In the genomic region with DNA sequence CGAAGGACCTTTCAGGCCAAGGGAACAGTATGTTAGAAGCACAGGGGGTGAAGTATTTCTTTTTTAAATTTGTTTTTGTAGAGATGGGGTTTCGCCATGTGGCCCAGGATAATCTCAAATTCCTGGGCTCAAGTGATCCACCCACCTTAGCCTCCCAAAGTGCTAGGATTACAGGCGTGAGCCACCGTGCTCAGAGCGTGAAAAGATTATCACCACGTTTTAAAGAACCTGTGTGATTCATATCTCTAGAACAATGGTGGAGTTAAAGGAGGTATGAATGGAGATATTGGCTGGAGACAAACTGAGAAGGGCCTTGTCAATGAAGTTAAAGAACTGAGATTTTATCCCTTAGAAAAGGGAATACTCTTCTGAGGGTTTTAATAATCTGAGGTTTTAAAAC, we compare ENCODE assay signal across 24 cellular contexts. TPM values are rescaled to one million over a fixed set of nuclear protein-coding genes. Genes with fewer than 3 reads are reported as not detected.
DNase-seq lines count a peak whose midpoint lies in the region; ATAC-seq and TF ChIP-seq lines count a peak whose summit lies in the region.
"Had no signal": no experiment of that assay in that cellular context is flagged by ENCODE, and none has a peak within 500 bp of the region (broad histone marks: within the 10 kb centered on the region; RNA-seq: fewer than 3 reads in every experiment).

No MANE protein-coding gene starts in this region.

- no peaks in the 10 kb centered on the region for H3K27me3 ChIP-seq in CD4-positive, CD25-positive, alpha-beta regulatory T cell (ENCODE audit: control insufficient read depth, insufficient read depth, low read length)
- H3K27me3 ChIP-seq in hepatocyte: no peaks in the 10 kb centered on the region
- H3K27me3 ChIP-seq: brain microvascular endothelial cell, esophagus squamous epithelium, tibial nerve had no signal

- H3K4me3 ChIP-seq in CD4-positive, CD25-positive, alpha-beta regulatory T cell (ENCODE audit: low read depth, low read length): no peak overlapping the region
- H3K4me3 ChIP-seq in hepatocyte: no peak overlapping the region
- H3K4me3 ChIP-seq: esophagus squamous epithelium, GM12878, tibial nerve had no signal

- DNase-seq in NCI-H82 (lab: John Stamatoyannopoulos, UW) (peak; percentile 37), NCI-H82 treated with DMSO at 0.1 percent for 48 hours (lab: John Stamatoyannopoulos, UW; ENCODE audit: unreplicated experiment) (no peak), hepatocyte (ENCODE audit: low spot score) (no peak), NCI-H187 (lab: John Stamatoyannopoulos, UW) (no peak)
- no peak for DNase-seq in CD4-positive, CD25-positive, alpha-beta regulatory T cell
- no peak for DNase-seq in activated T-helper 2 cell treated with anti-CD3 and anti-CD28 coated beads, Interferon-gamma antibody, Interleukin-2, Interleukin-4, amounts not matched to agents 10 μg/mL and 5 μg/mL and 100 μg/mL, durations not matched to agents 14 hours and 24 hours and 36 hours (ENCODE audit: low spot score)
- DNase-seq in stimulated activated CD4-positive, alpha-beta T cell treated with anti-CD3 and anti-CD28 coated beads, Interleukin-2, amount 100 ng/mL, for 24 hours: no peak
- DNase-seq: brain microvascular endothelial cell; effector memory CD4-positive, alpha-beta T cell; esophagus squamous epithelium; foreskin melanocyte; left cardiac atrium; NCI-H1694 treated with DMSO at 0.1 percent for 48 hours; NCI-H2171 treated with DMSO at 0.1 percent for 48 hours; NCI-H510A treated with DMSO at 0.1 percent for 48 hours; occipital lobe; SHP77 had no signal

- WGBS in hepatocyte (ENCODE audit: low lambda C conversion rate, missing lambda C conversion rate): 81% methylated on average over 6 of the region's 6 CpGs

- ATAC-seq in CD4-positive, CD25-positive, alpha-beta regulatory T cell (ENCODE audit: low read depth in 2 of 2): no peak
- ATAC-seq in GM21786 (IDR thresholded peaks at IDR 0.05; ENCODE audit: unreplicated experiment): no peak
- ATAC-seq: GM12878, left cardiac atrium, Panc1 had no signal

- peaks cover 50 to 93% (median 73%) of the 10 kb centered on the region in 4 donors for H3K4me1 Mint-ChIP-seq in CD4-positive, CD25-positive, alpha-beta regulatory T cell
- peaks cover 60% of the 10 kb centered on the region for H3K4me1 Mint-ChIP-seq in activated T-helper 2 cell treated with anti-CD3 and anti-CD28 coated beads, Interferon-gamma antibody, Interleukin-2, Interleukin-4, amounts not matched to agents 10 μg/mL and 5 μg/mL and 100 μg/mL, durations not matched to agents 14 hours and 24 hours and 36 hours (ENCODE audit: low read depth)

- peaks cover 36% of the 10 kb centered on the region for H3K36me3 ChIP-seq in CD4-positive, CD25-positive, alpha-beta regulatory T cell (ENCODE audit: control insufficient read depth, insufficient read depth, low read length)
- H3K36me3 ChIP-seq in hepatocyte (replicated peaks; ENCODE audit: insufficient read depth, low read depth): no peaks in the 10 kb centered on the region

- H3K9me2 ChIP-seq in hepatocyte (replicated peaks; ENCODE audit: insufficient read depth): no peaks in the 10 kb centered on the region

- H3K27me3 Mint-ChIP-seq in CD4-positive, CD25-positive, alpha-beta regulatory T cell: no peaks in the 10 kb centered on the region
- no peaks in the 10 kb centered on the region for H3K27me3 Mint-ChIP-seq in activated T-helper 2 cell treated with anti-CD3 and anti-CD28 coated beads, Interferon-gamma antibody, Interleukin-2, Interleukin-4, amounts not matched to agents 10 μg/mL and 5 μg/mL and 100 μg/mL, durations not matched to agents 14 hours and 24 hours and 36 hours (ENCODE audit: low read depth)
- H3K27me3 Mint-ChIP-seq: activated CD4-positive, alpha-beta T cell treated with anti-CD3 and anti-CD28 coated beads, Interleukin-2, amount 10 ng/mL, durations not matched to agents 24 days and 14 days had no signal

- no peaks in the 10 kb centered on the region for H3K9me3 ChIP-seq in CD4-positive, CD25-positive, alpha-beta regulatory T cell (ENCODE audit: control insufficient read depth in 2 of 2, low read length in 2 of 2)
- no peaks in the 10 kb centered on the region for H3K9me3 ChIP-seq in hepatocyte (ENCODE audit: low read depth)
- H3K9me3 ChIP-seq: esophagus squamous epithelium, tibial nerve had no signal

- H2AFZ ChIP-seq in hepatocyte: no peak overlapping the region

- peak overlapping the region; percentile 2 to 83 (median 77) for H3K27ac Mint-ChIP-seq in CD4-positive, CD25-positive, alpha-beta regulatory T cell
- peak overlapping the region; percentile 48 for H3K27ac Mint-ChIP-seq in activated T-helper 2 cell treated with anti-CD3 and anti-CD28 coated beads, Interferon-gamma antibody, Interleukin-2, Interleukin-4, amounts not matched to agents 10 μg/mL and 5 μg/mL and 100 μg/mL, durations not matched to agents 14 hours and 24 hours and 36 hours

- H3K36me3 Mint-ChIP-seq in CD4-positive, CD25-positive, alpha-beta regulatory T cell: peaks cover 42% of the 10 kb centered on the region
- H3K36me3 Mint-ChIP-seq in activated T-helper 2 cell treated with anti-CD3 and anti-CD28 coated beads, Interferon-gamma antibody, Interleukin-2, Interleukin-4, amounts not matched to agents 10 μg/mL and 5 μg/mL and 100 μg/mL, durations not matched to agents 14 hours and 24 hours and 36 hours (ENCODE audit: low read depth): peaks cover 88% of the 10 kb centered on the region

- no peak overlapping the region for H3K4me2 ChIP-seq in hepatocyte

- H3K9me3 Mint-ChIP-seq in CD4-positive, CD25-positive, alpha-beta regulatory T cell: no peaks in the 10 kb centered on the region
- H3K9me3 Mint-ChIP-seq in activated T-helper 2 cell treated with anti-CD3 and anti-CD28 coated beads, Interferon-gamma antibody, Interleukin-2, Interleukin-4, amounts not matched to agents 10 μg/mL and 5 μg/mL and 100 μg/mL, durations not matched to agents 14 hours and 24 hours and 36 hours: no peaks in the 10 kb centered on the region
- H3K9me3 Mint-ChIP-seq: activated CD4-positive, alpha-beta T cell treated with anti-CD3 and anti-CD28 coated beads, Interleukin-2, amount 10 ng/mL, durations not matched to agents 24 days and 14 days had no signal

- no peak for TF ChIP-seq CTCF in hepatocyte (IDR thresholded peaks at IDR 0.05; ENCODE audit: poor library complexity)

- peak overlapping the region in 1 of 4 donors; percentile 15 for H3K4me3 Mint-ChIP-seq in CD4-positive, CD25-positive, alpha-beta regulatory T cell
- H3K4me3 Mint-ChIP-seq in activated T-helper 2 cell treated with anti-CD3 and anti-CD28 coated beads, Interferon-gamma antibody, Interleukin-2, Interleukin-4, amounts not matched to agents 10 μg/mL and 5 μg/mL and 100 μg/mL, durations not matched to agents 14 hours and 24 hours and 36 hours (ENCODE audit: low read depth): no peak overlapping the region
- H3K4me3 Mint-ChIP-seq: activated CD4-positive, alpha-beta T cell treated with anti-CD3 and anti-CD28 coated beads, Interleukin-2, amount 10 ng/mL, durations not matched to agents 24 days and 14 days had no signal

- no peak overlapping the region for H3K27ac ChIP-seq in CD4-positive, CD25-positive, alpha-beta regulatory T cell (ENCODE audit: insufficient read depth, low read length, poor library complexity, severe bottlenecking)
- H3K27ac ChIP-seq in hepatocyte: peak overlapping the region; percentile 49
- H3K27ac ChIP-seq: 22Rv1, C4-2B, esophagus squamous epithelium, tibial nerve had no signal

- peaks cover 53% of the 10 kb centered on the region for H3K79me2 ChIP-seq in hepatocyte

- intact Hi-C loops in activated T-helper 2 cell treated with anti-CD3 and anti-CD28 coated beads, Interferon-gamma antibody, Interleukin-2, Interleukin-4, amounts not matched to agents 10 μg/mL and 5 μg/mL and 100 μg/mL, durations not matched to agents 14 hours and 24 hours and 36 hours (cut with micrococcal nuclease): no loop called here

- peaks cover 62% of the 10 kb centered on the region for H3K4me1 ChIP-seq in CD4-positive, CD25-positive, alpha-beta regulatory T cell (ENCODE audit: control insufficient read depth, insufficient read depth, low read length, poor library complexity, severe bottlenecking)
- peaks cover 13% of the 10 kb centered on the region for H3K4me1 ChIP-seq in hepatocyte (ENCODE audit: insufficient read depth)

- H4K20me1 ChIP-seq in hepatocyte (ENCODE audit: insufficient read depth, poor library complexity, severe bottlenecking): peaks cover 10% of the 10 kb centered on the region

RNA-seq across cellular contexts. Expression of a gene that starts 9.7 kb away (rescaled TPM):
- 30.2 TPM for total RNA-seq in CD4-positive, CD25-positive, alpha-beta regulatory T cell
- 10 to 100 TPM; 69.7 to 81.8 (median 71.8) TPM for polyA plus RNA-seq in CD4-positive, CD25-positive, alpha-beta regulatory T cell
- total RNA-seq in activated T-helper 2 cell treated with anti-CD3 and anti-CD28 coated beads, Interferon-gamma antibody, Interleukin-2, Interleukin-4, amounts not matched to agents 10 μg/mL and 5 μg/mL and 100 μg/mL, durations not matched to agents 14 hours and 24 hours and 36 hours: 33.9 and 34.1 TPM in 2 replicates
- total RNA-seq in hepatocyte: 29.1 and 32.7 TPM in 2 replicates
- 22.3 and 23.0 TPM in 2 replicates for polyA plus RNA-seq in hepatocyte

RNA-seq across cellular contexts. Expression of a gene that starts 31.3 kb away (rescaled TPM):
- 57.3 TPM for total RNA-seq in CD4-positive, CD25-positive, alpha-beta regulatory T cell
- 10 to 100 TPM; 18.5 to 24.2 (median 20.5) TPM for polyA plus RNA-seq in CD4-positive, CD25-positive, alpha-beta regulatory T cell
- total RNA-seq in activated T-helper 2 cell treated with anti-CD3 and anti-CD28 coated beads, Interferon-gamma antibody, Interleukin-2, Interleukin-4, amounts not matched to agents 10 μg/mL and 5 μg/mL and 100 μg/mL, durations not matched to agents 14 hours and 24 hours and 36 hours: 18.6 and 21.1 TPM in 2 replicates
- 9.9 and 13.5 TPM in 2 replicates for total RNA-seq in hepatocyte
- polyA plus RNA-seq in hepatocyte: 9.6 and 11.1 TPM in 2 replicates
